Comparison of ENCODE assay signal across 1 cellular context in genomic region chr11:28702871-28703270, GRCh38.
TF ChIP-seq lines count a peak whose summit lies in the region.

No MANE protein-coding gene starts in this region.

TF ChIP-seq in IMR-90, 13 proteins besides CTCF, POLR2A, EP300 and RAD21 (continued from another document):
- TF ChIP-seq MAFK (IDR thresholded peaks at IDR 0.05; ENCODE audit: low read depth, low read length), result no peak
- no peak for TF ChIP-seq MAZ (IDR thresholded peaks at IDR 0.05; ENCODE audit: borderline replicate concordance, low read depth, low read length)
- TF ChIP-seq CHD1 (IDR thresholded peaks at IDR 0.05; ENCODE audit: low read depth, low read length), result no peak
- no peak for TF ChIP-seq RCOR1 (IDR thresholded peaks at IDR 0.05; ENCODE audit: insufficient replicate concordance, low read length)
- no peak for TF ChIP-seq FOS (IDR thresholded peaks at IDR 0.05; ENCODE audit: low read depth, low read length)
- TF ChIP-seq, protein P1, sequence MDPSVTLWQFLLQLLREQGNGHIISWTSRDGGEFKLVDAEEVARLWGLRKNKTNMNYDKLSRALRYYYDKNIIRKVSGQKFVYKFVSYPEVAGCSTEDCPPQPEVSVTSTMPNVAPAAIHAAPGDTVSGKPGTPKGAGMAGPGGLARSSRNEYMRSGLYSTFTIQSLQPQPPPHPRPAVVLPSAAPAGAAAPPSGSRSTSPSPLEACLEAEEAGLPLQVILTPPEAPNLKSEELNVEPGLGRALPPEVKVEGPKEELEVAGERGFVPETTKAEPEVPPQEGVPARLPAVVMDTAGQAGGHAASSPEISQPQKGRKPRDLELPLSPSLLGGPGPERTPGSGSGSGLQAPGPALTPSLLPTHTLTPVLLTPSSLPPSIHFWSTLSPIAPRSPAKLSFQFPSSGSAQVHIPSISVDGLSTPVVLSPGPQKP (IDR thresholded peaks at IDR 0.05; ENCODE audit: borderline replicate concordance, low read depth, low read length), result no peak
- no peak for TF ChIP-seq NFE2L2 (IDR thresholded peaks at IDR 0.05; ENCODE audit: low read depth, low read length)
